ENCODE assay signal across 17 cellular contexts in genomic region chr6:11130605-11131004, GRCh38. TPM values are rescaled to one million over a fixed set of nuclear protein-coding genes. Genes with fewer than 3 reads are reported as not detected.
DNase-seq lines count a peak whose midpoint lies in the region; ATAC-seq, FAIRE-seq and TF ChIP-seq lines count a peak whose summit lies in the region.
"Had no signal": no experiment of that assay in that cellular context is flagged by ENCODE, and none has a peak within 500 bp of the region (broad histone marks: within the 10 kb centered on the region; RNA-seq: fewer than 3 reads in every experiment).

No MANE protein-coding gene starts in this region.

- no peak for TF ChIP-seq EP300 in GM12878 (IDR thresholded peaks at IDR 0.05; ENCODE audit: borderline replicate concordance in 1 of 2, control insufficient read depth in 1 of 2, low read depth in 2 of 2, low read length in 2 of 2)

- H3K4me2 ChIP-seq in mammary epithelial cell (ENCODE audit: insufficient read depth, low read depth, low read length): no peak overlapping the region
- no peak overlapping the region for H3K4me2 ChIP-seq in GM12878 (ENCODE audit: control insufficient read depth, insufficient read depth)

- H3K9me3 ChIP-seq in mammary epithelial cell (replicated peaks; ENCODE audit: insufficient read depth, low read length): no peaks in the 10 kb centered on the region
- no peaks in the 10 kb centered on the region for H3K9me3 ChIP-seq in HUES48 (ENCODE audit: control insufficient read depth, insufficient read depth, low read length)
- no peaks in the 10 kb centered on the region for H3K9me3 ChIP-seq in GM12878 (replicated peaks; ENCODE audit: control insufficient read depth, insufficient read depth, low read length)

- POLR2A ChIA-PET in MCF 10A (lab: Yijun Ruan, JAX): interaction anchor here (1.0 to 1.5 kb wide), 2 partner anchors 11 to 37 kb away, joined by 4 to 6 read pairs; partner anchors contain the start of gene SMIM13
- POLR2A ChIA-PET in GM12878 (lab: Charles Lee): interaction anchor here (0.6 to 2.0 kb wide), 3 partner anchors 35 to 274 kb away, joined by 3 to 11 read pairs (median 3); no protein-coding TSS in a partner anchor

- H3K4me3 Mint-ChIP-seq in MCF 10A (ENCODE audit: unreplicated experiment): no peak overlapping the region
- no peak overlapping the region for H3K4me3 Mint-ChIP-seq in stimulated activated effector memory CD8-positive, alpha-beta T cell treated with anti-CD3 and anti-CD28 coated beads, Interleukin-12 subunit alpha, Interleukin-12 subunit beta, amount 100 ng/mL, for 72 hours
- H3K4me3 Mint-ChIP-seq: CD4-positive, alpha-beta memory T cell had no signal

- RAD21 ChIA-PET in GM12878 (lab: Charles Lee; ENCODE audit: unreplicated experiment): interaction anchor here (0.7 to 1.6 kb wide), 7 partner anchors 31 to 524 kb away, joined by 3 to 10 read pairs (median 3); partner anchors contain the start of genes NEDD9 and SMIM13

- SMC1A ChIA-PET in GM12878 (lab: Charles Lee; ENCODE audit: uncharacterized antibody, unreplicated experiment): interaction anchor here (0.6 to 4.3 kb wide), 8 partner anchors 24 to 1682 kb away, joined by 3 to 22 read pairs (median 4); no protein-coding TSS in a partner anchor

- H3K27ac Mint-ChIP-seq in MCF 10A (ENCODE audit: low read depth, unreplicated experiment): peak overlapping the region; percentile 14
- H3K27ac Mint-ChIP-seq in stimulated activated effector memory CD8-positive, alpha-beta T cell treated with anti-CD3 and anti-CD28 coated beads, Interleukin-12 subunit alpha, Interleukin-12 subunit beta, amount 100 ng/mL, for 72 hours: peak overlapping the region; percentile 14

- dilution Hi-C loops in mammary epithelial cell (cut with HindIII; ENCODE audit: low sequenced_read_pairs): loop anchor here (5.0 kb wide), 1 partner anchor 357 kb away; no protein-coding TSS in a partner anchor

- FAIRE-seq in GM12878 (lab: Jason Lieb, UNC): no peak
- FAIRE-seq: GM12891, HTR-8/SVneo had no signal

- H3K36me3 ChIP-seq in mammary epithelial cell (ENCODE audit: insufficient read depth, low read length): peaks cover 9% of the 10 kb centered on the region
- peaks cover 13% of the 10 kb centered on the region for H3K36me3 ChIP-seq in HUES48 (ENCODE audit: control insufficient read depth, insufficient read depth, low read length)
- peaks cover 7% of the 10 kb centered on the region in 2 experiments for H3K36me3 ChIP-seq in GM12878 (ENCODE audit: control insufficient read depth in 2 of 2, insufficient read depth in 2 of 2, low read length in 1 of 2)

- BruUV-seq in MCF 10A (replicated peaks; lab: Mats Ljungman, UMichigan): no TSS peak
- BruUV-seq in mammary epithelial cell (replicated peaks; lab: Mats Ljungman, UMichigan): no TSS peak
- BruUV-seq in GM12878 (replicated peaks; lab: Mats Ljungman, UMichigan): no TSS peak

- no peak for TF ChIP-seq CTCF in MCF 10A (IDR thresholded peaks at IDR 0.05; ENCODE audit: unreplicated experiment)
- TF ChIP-seq CTCF in mammary epithelial cell (conservative IDR thresholded peaks at IDR 0.05 in 1 of 2, IDR thresholded peaks at IDR 0.05 in 1 of 2; ENCODE audit: extremely low read depth in 1 of 2, insufficient read depth in 1 of 2, low read depth in 1 of 2, low read length in 2 of 2): no peak
- TF ChIP-seq CTCF in GM12878 (IDR thresholded peaks at IDR 0.05 in 2 of 3, conservative IDR thresholded peaks at IDR 0.05 in 1 of 3; ENCODE audit: control insufficient read depth in 2 of 3, extremely low read depth in 1 of 3, insufficient read depth in 1 of 3, low read depth in 3 of 3, low read length in 3 of 3): no peak

- H3K9ac ChIP-seq in mammary epithelial cell (ENCODE audit: insufficient read depth, low read length): no peak overlapping the region
- 0 out of 2 replicates have a peak overlapping the region, but pooled peaks have one; percentile 14 for H3K9ac ChIP-seq in HUES48 (ENCODE audit: low read depth, low read length)
- H3K9ac ChIP-seq in GM12878 (ENCODE audit: control insufficient read depth, insufficient read depth, low read length): no peak overlapping the region
- H3K9ac ChIP-seq: BLaER1 treated with 17β-estradiol and CSF1 and Interleukin-3, amounts not matched to agents 10 nM and 100 nM had no signal

- CTCF ChIA-PET in MCF 10A (lab: Yijun Ruan, JAX) (interaction anchor here (0.6 to 0.9 kb wide), 2 partner anchors 18 to 27 kb away, joined by 3 to 4 read pairs; no protein-coding TSS in a partner anchor), mammary epithelial cell (lab: Charles Lee; ENCODE audit: low non-redundant PET) (no interaction called here), GM12878 (lab: Yijun Ruan, JAX) (interaction anchor here (0.6 to 1.8 kb wide), 4 partner anchors 12 to 429 kb away, joined by 3 to 4 read pairs (median 3); no protein-coding TSS in a partner anchor)

- no peaks in the 10 kb centered on the region for H3K27me3 Mint-ChIP-seq in MCF 10A (ENCODE audit: insufficient read depth, unreplicated experiment)
- H3K27me3 Mint-ChIP-seq: CD4-positive, alpha-beta memory T cell had no signal

- H2AFZ ChIP-seq in mammary epithelial cell (ENCODE audit: low read depth, low read length) (no peak overlapping the region), GM12878 (ENCODE audit: control insufficient read depth, low read depth, low read length) (no peak overlapping the region)

- H3K4me3 ChIP-seq in mammary epithelial cell (replicated peaks in 1 of 3; ENCODE audit: insufficient read depth in 1 of 3, low read depth in 2 of 3, low read length in 3 of 3) (no peak overlapping the region), HUES48 (ENCODE audit: low read depth, low read length) (no peak overlapping the region), GM12878 (no peak overlapping the region)
- H3K4me3 ChIP-seq: BLaER1 treated with 17β-estradiol and CSF1 and Interleukin-3, amounts not matched to agents 10 nM and 100 nM; K562 had no signal

- intact Hi-C loops in MCF 10A (cut with micrococcal nuclease) (no loop called here), mammary epithelial cell (cut with micrococcal nuclease) (no loop called here), GM12878 (cut with micrococcal nuclease; ENCODE audit: unreplicated experiment) (loop anchor here (5.0 kb wide), 1 partner anchor 38 kb away; the partner anchor contains the start of gene SMIM13)

- no peaks in the 10 kb centered on the region for H4K20me1 ChIP-seq in mammary epithelial cell (ENCODE audit: insufficient read depth, low read length)
- H4K20me1 ChIP-seq in GM12878 (ENCODE audit: control insufficient read depth, insufficient read depth): no peaks in the 10 kb centered on the region

- peaks cover 30% of the 10 kb centered on the region for H3K4me1 Mint-ChIP-seq in MCF 10A (ENCODE audit: insufficient read depth, unreplicated experiment)
- H3K4me1 Mint-ChIP-seq in stimulated activated effector memory CD8-positive, alpha-beta T cell treated with anti-CD3 and anti-CD28 coated beads, Interleukin-12 subunit alpha, Interleukin-12 subunit beta, amount 100 ng/mL, for 72 hours: peaks cover 31% of the 10 kb centered on the region

- H3K4me1 ChIP-seq in mammary epithelial cell (ENCODE audit: insufficient read depth, low read length) (no peaks in the 10 kb centered on the region), HUES48 (ENCODE audit: control insufficient read depth, insufficient read depth, low read length) (peaks cover 13% of the 10 kb centered on the region), GM12878 (ENCODE audit: control insufficient read depth, insufficient read depth, low read length) (peaks cover 6% of the 10 kb centered on the region; the same call in 1 of the 2 replicates)

- DNase-seq in MCF 10A (ENCODE audit: unreplicated experiment) (no peak), mammary epithelial cell (no peak), GM12878 (ENCODE audit: low read depth, low spot score) (no peak), SKM-1 (lab: John Stamatoyannopoulos, UW; ENCODE audit: unreplicated experiment) (no peak)
- DNase-seq in stimulated activated effector memory CD8-positive, alpha-beta T cell treated with anti-CD3 and anti-CD28 coated beads, Interleukin-12 subunit alpha, Interleukin-12 subunit beta, amount 100 ng/mL, for 72 hours (ENCODE audit: low spot score in 2 of 2): no peak
- DNase-seq: 8988T; ACHN; CD4-positive, alpha-beta memory T cell; DMS79; H7 had no signal

- H3K27ac ChIP-seq in mammary epithelial cell (ENCODE audit: insufficient read depth, low read depth, low read length) (no peak overlapping the region), HUES48 (ENCODE audit: low read depth, low read length) (no peak overlapping the region), GM12878 (ENCODE audit: control insufficient read depth, insufficient read depth) (peak overlapping the region; percentile 41)
- H3K27ac ChIP-seq: BLaER1 treated with 17β-estradiol and CSF1 and Interleukin-3, amounts not matched to agents 10 nM and 100 nM had no signal

- H3K36me3 Mint-ChIP-seq in MCF 10A (ENCODE audit: insufficient read depth, unreplicated experiment): peaks cover 23% of the 10 kb centered on the region
- peaks cover 14% of the 10 kb centered on the region for H3K36me3 Mint-ChIP-seq in stimulated activated effector memory CD8-positive, alpha-beta T cell treated with anti-CD3 and anti-CD28 coated beads, Interleukin-12 subunit alpha, Interleukin-12 subunit beta, amount 100 ng/mL, for 72 hours

- no peak for TF ChIP-seq POLR2A in GM12878 (IDR thresholded peaks at IDR 0.05; ENCODE audit: low read depth, low read length)

- in situ Hi-C loops in mammary epithelial cell (cut with MboI; ENCODE audit: low sequenced_read_pairs in 2 of 2) (no loop called here), GM12878 (cut with MboI) (no loop called here)

- ATAC-seq in GM12878 (peak; percentile 56), HG02885 (IDR thresholded peaks at IDR 0.05; ENCODE audit: poor library complexity, unreplicated experiment) (no peak), HG03039 (IDR thresholded peaks at IDR 0.05; ENCODE audit: unreplicated experiment) (no peak)
- ATAC-seq in stimulated activated effector memory CD8-positive, alpha-beta T cell treated with anti-CD3 and anti-CD28 coated beads, Interleukin-12 subunit alpha, Interleukin-12 subunit beta, amount 100 ng/mL, for 72 hours: no peak

- H3K27me3 ChIP-seq in mammary epithelial cell (ENCODE audit: insufficient read depth, low read length) (no peaks in the 10 kb centered on the region), HUES48 (ENCODE audit: control insufficient read depth, insufficient read depth, low read length) (no peaks in the 10 kb centered on the region), GM12878 (replicated peaks in 1 of 2; ENCODE audit: control insufficient read depth in 2 of 2, insufficient read depth in 2 of 2, low read length in 1 of 2) (no peaks in the 10 kb centered on the region)
- H3K27me3 ChIP-seq: BLaER1 treated with 17β-estradiol and CSF1 and Interleukin-3, amounts not matched to agents 10 nM and 100 nM had no signal

- no peak for TF ChIP-seq RAD21 in GM12878 (IDR thresholded peaks at IDR 0.05; ENCODE audit: insufficient read depth, low read depth, low read length)

- H3K9me3 Mint-ChIP-seq in MCF 10A (ENCODE audit: unreplicated experiment): no peaks in the 10 kb centered on the region
- H3K9me3 Mint-ChIP-seq in stimulated activated effector memory CD8-positive, alpha-beta T cell treated with anti-CD3 and anti-CD28 coated beads, Interleukin-12 subunit alpha, Interleukin-12 subunit beta, amount 100 ng/mL, for 72 hours: no peaks in the 10 kb centered on the region
- H3K9me3 Mint-ChIP-seq: CD4-positive, alpha-beta memory T cell had no signal

- H3K79me2 ChIP-seq in mammary epithelial cell (ENCODE audit: insufficient read depth, low read length): peaks cover 84% of the 10 kb centered on the region
- H3K79me2 ChIP-seq in GM12878 (ENCODE audit: control insufficient read depth, insufficient read depth, low read length): peaks cover 13% of the 10 kb centered on the region

RNA-seq across cellular contexts. Expression of gene ERVFRD-1, which starts 19.1 kb away (rescaled TPM):
- total RNA-seq in MCF 10A (2022): not detected in 2 replicates
- total RNA-seq in mammary epithelial cell: not detected
- not detected for polyA plus RNA-seq in mammary epithelial cell
- not detected for polyA minus RNA-seq in mammary epithelial cell
- not detected in 2 replicates for total RNA-seq in GM12878 (2013; cell fraction: nucleolus; rRNA removed)
- total RNA-seq in GM12878 (2014; rRNA removed): not detected in 2 replicates
- total RNA-seq in GM12878 (2014; rRNA removed; fragmentation: Illumina TruSeq; extraction: Trizol): not detected in 2 replicates
- not detected in 2 replicates for total RNA-seq in GM12878 (2021)
- not detected for polyA plus RNA-seq in GM12878 (2011; ENCODE audit: low read depth)
- not detected in 2 replicates for polyA plus RNA-seq in GM12878 (2011; rRNA removed)
- not detected in 2 replicates for polyA plus RNA-seq in GM12878 (2011; cell fraction: cytosol; rRNA removed)
- not detected in 2 replicates for polyA plus RNA-seq in GM12878 (2011; cell fraction: nucleus; rRNA removed)
- 0.11 and 0.12 TPM in 2 replicates for polyA plus RNA-seq in GM12878 (2012)
- 0.03 and 0.06 TPM in 2 replicates for polyA plus RNA-seq in GM12878 (2014; fragmentation: Illumina TruSeq; extraction: Trizol)
- not detected for polyA plus RNA-seq in GM12878 (2014; fragmentation: Nextera tagmentation; extraction: Ambion mirVana)
- polyA plus RNA-seq in GM12878 (2014; rRNA removed): not detected in 2 replicates
- polyA plus RNA-seq in GM12878 (2016; fragmentation: Nextera tagmentation; extraction: Ambion mirVana): under 1 TPM; 0.07 to 0.11 TPM
- not detected in 2 replicates for polyA minus RNA-seq in GM12878 (2011; rRNA and poly(A)+ RNA removed)
- polyA minus RNA-seq in GM12878 (2011; cell fraction: cytosol; rRNA and poly(A)+ RNA removed): not detected in 2 replicates
- not detected in 2 replicates for polyA minus RNA-seq in GM12878 (2011; cell fraction: nucleus; rRNA and poly(A)+ RNA removed)
- total RNA-seq: CD4-positive, alpha-beta memory T cell; H7 had no signal

RNA-seq across cellular contexts. Expression of gene SMIM13, which starts 37.0 kb away (rescaled TPM):
- total RNA-seq in MCF 10A (2022) (28.1 and 29.8 TPM in 2 replicates), mammary epithelial cell (10 to 100 TPM; 12.3 to 17.5 TPM), GM12878 (2014; rRNA removed) (5.1 and 7.2 TPM in 2 replicates), GM12878 (2014; rRNA removed; fragmentation: Illumina TruSeq; extraction: Trizol) (4.6 and 5.1 TPM in 2 replicates), GM12878 (2021) (6.6 and 8.5 TPM in 2 replicates)
- polyA plus RNA-seq in mammary epithelial cell (3.5 TPM), GM12878 (2011; rRNA removed) (4.3 and 5.5 TPM in 2 replicates), GM12878 (2014; fragmentation: Illumina TruSeq; extraction: Trizol) (4.8 and 5.6 TPM in 2 replicates), GM12878 (2014; fragmentation: Nextera tagmentation; extraction: Ambion mirVana) (1 to 10 TPM; 2.0 to 3.2 TPM), GM12878 (2014; rRNA removed) (3.5 and 4.6 TPM in 2 replicates), GM12878 (2016; fragmentation: Nextera tagmentation; extraction: Ambion mirVana) (1 to 10 TPM; 4.4 to 5.1 TPM)
- polyA minus RNA-seq in mammary epithelial cell: 0.36 TPM
- total RNA-seq in GM12878 (2013; cell fraction: nucleolus; rRNA removed): 10.3 and 10.8 TPM in 2 replicates
- 2.1 TPM for polyA plus RNA-seq in GM12878 (2011; ENCODE audit: low read depth)
- 2.0 and 2.1 TPM in 2 replicates for polyA plus RNA-seq in GM12878 (2011; cell fraction: cytosol; rRNA removed)
- 2.9 and 4.2 TPM in 2 replicates for polyA plus RNA-seq in GM12878 (2011; cell fraction: nucleus; rRNA removed)
- polyA plus RNA-seq in GM12878 (2012): 2.8 and 3.6 TPM in 2 replicates
- polyA minus RNA-seq in GM12878 (2011; rRNA and poly(A)+ RNA removed): 2.6 and 3.3 TPM in 2 replicates
- polyA minus RNA-seq in GM12878 (2011; cell fraction: cytosol; rRNA and poly(A)+ RNA removed): 1.3 and 2.2 TPM in 2 replicates
- 2.5 and 4.7 TPM in 2 replicates for polyA minus RNA-seq in GM12878 (2011; cell fraction: nucleus; rRNA and poly(A)+ RNA removed)
